Comparison of ENCODE assay signal across 16 cellular contexts in genomic region chr4:54550415-54551171, GRCh38.
DNase-seq lines count a peak whose midpoint lies in the region; ATAC-seq and TF ChIP-seq lines count a peak whose summit lies in the region.
"Had no signal": no experiment of that assay in that cellular context is flagged by ENCODE, and none has a peak within 500 bp of the region (broad histone marks: within the 10 kb centered on the region; RNA-seq: fewer than 3 reads in every experiment).

No MANE protein-coding gene starts in this region.

- ATAC-seq in sciatic nerve: peak; percentile 37

- TF ChIP-seq CTCF in HFFc6 (IDR thresholded peaks at IDR 0.05) (no peak), fibroblast of villous mesenchyme (IDR thresholded peaks at IDR 0.05; ENCODE audit: insufficient read depth, low read depth, low read length) (no peak)

- no peak overlapping the region for H3K4me3 ChIP-seq in fibroblast of villous mesenchyme (ENCODE audit: low read depth, low read length)
- H3K4me3 ChIP-seq: prostate gland, vagina had no signal

- intact Hi-C loops in sciatic nerve (cut with DNase I): no loop called here

- no peaks in the 10 kb centered on the region; the same call in 1 of the 2 replicates for H3K36me3 Mint-ChIP-seq in HFFc6 (ENCODE audit: low read depth)

- H3K9me3 Mint-ChIP-seq in HFFc6: no peaks in the 10 kb centered on the region
- H3K9me3 Mint-ChIP-seq: activated CD4-positive, alpha-beta T cell treated with anti-CD3 and anti-CD28 coated beads, Interleukin-2, amount 10 ng/mL, durations not matched to agents 7 days and 5 days had no signal

- H3K27me3 Mint-ChIP-seq in HFFc6 (ENCODE audit: insufficient read depth): peaks cover 6% of the 10 kb centered on the region
- H3K27me3 Mint-ChIP-seq: activated CD4-positive, alpha-beta T cell treated with anti-CD3 and anti-CD28 coated beads, Interleukin-2, amount 10 ng/mL, durations not matched to agents 7 days and 5 days had no signal

- peaks cover 33% of the 10 kb centered on the region for H3K4me1 Mint-ChIP-seq in HFFc6 (ENCODE audit: low read depth)
- H3K4me1 Mint-ChIP-seq: activated CD4-positive, alpha-beta T cell treated with anti-CD3 and anti-CD28 coated beads, Interleukin-2, amount 10 ng/mL, durations not matched to agents 7 days and 5 days had no signal

- H3K27ac Mint-ChIP-seq in HFFc6: no peak overlapping the region
- H3K27ac Mint-ChIP-seq: activated CD4-positive, alpha-beta T cell treated with anti-CD3 and anti-CD28 coated beads, Interleukin-2, amount 10 ng/mL, durations not matched to agents 7 days and 5 days had no signal

- no peak overlapping the region for H3K4me3 Mint-ChIP-seq in HFFc6
- H3K4me3 Mint-ChIP-seq: activated CD4-positive, alpha-beta T cell treated with anti-CD3 and anti-CD28 coated beads, Interleukin-2, amount 10 ng/mL, durations not matched to agents 7 days and 5 days had no signal

- peak; percentile 42 for DNase-seq in HFFc6
- DNase-seq in SK-MEL-5 (ENCODE audit: low read depth, low spot score): peak; percentile 7
- DNase-seq in fibroblast of villous mesenchyme (ENCODE audit: low read depth): peak; percentile 23
- DNase-seq in sciatic nerve (ENCODE audit: low spot score): no peak
- no peak for DNase-seq in T1000 (lab: John Stamatoyannopoulos, UW)
- no peak for DNase-seq in H4 (ENCODE audit: low spot score)
- no peak for DNase-seq in iPS-NIHi7 (ENCODE audit: extremely low spot score)
- DNase-seq: activated CD4-positive, alpha-beta T cell treated with anti-CD3 and anti-CD28 coated beads, Interleukin-2, amount 10 ng/mL, durations not matched to agents 7 days and 5 days; activated T-cell treated with anti-CD3 and anti-CD28 coated beads, Interleukin-2, amount 50 U/mL, for 48 hours; anterior cingulate cortex; Kasumi-1; NCI-H187 treated with DMSO at 0.1 percent for 48 hours; stimulated activated CD4-positive, alpha-beta T cell treated with anti-CD3 and anti-CD28 coated beads, Interleukin-2, amount 100 ng/mL, for 24 hours; T-helper 9 cell had no signal

- in situ Hi-C loops in SK-MEL-5 (cut with HindIII; ENCODE audit: low pct_unique_long_range_greater_than_20kb, low sequenced_read_pairs): no loop called here

Comparison
In these comparisons a context has a peak if more than half of its experiments do, and no peak if none do; other contexts are left out.
1. DNase-seq: peak in HFFc6 (single experiment), SK-MEL-5 (single experiment) and fibroblast of villous mesenchyme (single experiment); none in sciatic nerve (single experiment), T1000 (single experiment), H4 (single experiment) and iPS-NIHi7 (single experiment).